23 cellular contexts compared by ENCODE assay signal in genomic region chr17:70187383-70187782, GRCh38. TPM values are rescaled to one million over a fixed set of nuclear protein-coding genes. Genes with fewer than 3 reads are reported as not detected.
A peak's percentile ranks its signal among the peaks of the same experiment; 100 is the strongest.
DNase-seq lines count a peak whose midpoint lies in the region; ATAC-seq and TF ChIP-seq lines count a peak whose summit lies in the region.
"Had no signal": no experiment of that assay in that cellular context is flagged by ENCODE, and none has a peak within 500 bp of the region (broad histone marks: within the 10 kb centered on the region; RNA-seq: fewer than 3 reads in every experiment).

No MANE protein-coding gene starts in this region.

- H3K4me3 ChIP-seq in epithelial cell of esophagus (ENCODE audit: low read length) = no peak overlapping the region
- H3K4me3 ChIP-seq in coronary artery = no peak overlapping the region
- no peak overlapping the region for H3K4me3 ChIP-seq in BE2C (ENCODE audit: low read depth, low read length)
- H3K4me3 ChIP-seq: right lobe of liver, uterus had no signal

- H3K36me3 ChIP-seq in BE2C = no peaks in the 10 kb centered on the region
- H3K36me3 ChIP-seq: right lobe of liver, uterus had no signal

- H3K27me3 ChIP-seq in BE2C = peaks cover 8% of the 10 kb centered on the region
- H3K27me3 ChIP-seq: right lobe of liver, uterus had no signal

- DNase-seq in COLO829 (ENCODE audit: low spot score) (peak; percentile 96), RWPE1 (ENCODE audit: low spot score) (peak; percentile 36), epithelial cell of esophagus (ENCODE audit: low read depth) (peak; percentile 81), medulla oblongata (ENCODE audit: extremely low spot score) (peak; percentile 16), WTC11 (ENCODE audit: low spot score) (no peak), coronary artery (ENCODE audit: low spot score) (no peak), BE2C (no peak)
- DNase-seq: ACHN; activated CD4-positive, alpha-beta T cell treated with anti-CD3 and anti-CD28 coated beads for 1 hour; activated naive CD4-positive, alpha-beta T cell treated with Interleukin-2 at 50 U/mL for 16 hours; activated T-cell treated with anti-CD3 and anti-CD28 coated beads, Interleukin-2, amount 50 U/mL, for 4 hours; aorta; CD4-positive, CD25-positive, alpha-beta regulatory T cell; kidney glomerular epithelial cell; mesenchymal stem cell; naive thymus-derived CD8-positive, alpha-beta T cell; NCI-H1105; NCI-H2029 treated with DMSO at 0.1 percent for 48 hours; NCI-H446; right lobe of liver; uterus had no signal

- no peak overlapping the region for H3K27ac ChIP-seq in RWPE1
- no peak overlapping the region for H3K27ac ChIP-seq in coronary artery
- H3K27ac ChIP-seq: right lobe of liver, uterus had no signal

- H3K27ac Mint-ChIP-seq in WTC11 = no peak overlapping the region
- H3K27ac Mint-ChIP-seq: CD4-positive, CD25-positive, alpha-beta regulatory T cell; naive thymus-derived CD8-positive, alpha-beta T cell had no signal

- H3K36me3 Mint-ChIP-seq in WTC11 = no peaks in the 10 kb centered on the region
- H3K36me3 Mint-ChIP-seq: CD4-positive, CD25-positive, alpha-beta regulatory T cell; naive thymus-derived CD8-positive, alpha-beta T cell had no signal

- TF ChIP-seq CTCF in RWPE1 (conservative IDR thresholded peaks at IDR 0.05; ENCODE audit: low read depth) (no peak), epithelial cell of esophagus (IDR thresholded peaks at IDR 0.05; ENCODE audit: insufficient read depth, low read depth, low read length, missing control alignments) (no peak), WTC11 (IDR thresholded peaks at IDR 0.05) (no peak), coronary artery (IDR thresholded peaks at IDR 0.05) (no peak), BE2C (IDR thresholded peaks at IDR 0.05; ENCODE audit: low read depth, low read length) (no peak)

- no peaks in the 10 kb centered on the region for H3K27me3 Mint-ChIP-seq in WTC11 (ENCODE audit: low read depth)
- H3K27me3 Mint-ChIP-seq: CD4-positive, CD25-positive, alpha-beta regulatory T cell had no signal

- POLR2A ChIA-PET in RWPE1 (lab: Yijun Ruan, JAX; ENCODE audit: low non-redundant PET) = no interaction called here
- POLR2A ChIA-PET in WTC11 (lab: Charles Lee) = no interaction called here

- CTCF ChIA-PET in RWPE1 (lab: Yijun Ruan, JAX) = no interaction called here
- CTCF ChIA-PET in WTC11 (lab: Charles Lee) = no interaction called here

- H3K4me1 ChIP-seq in BE2C = no peaks in the 10 kb centered on the region
- H3K4me1 ChIP-seq: right lobe of liver, uterus had no signal

- no peaks in the 10 kb centered on the region for H3K9me3 ChIP-seq in BE2C
- H3K9me3 ChIP-seq: right lobe of liver, uterus had no signal

- ATAC-seq in HG03196 (IDR thresholded peaks at IDR 0.05; ENCODE audit: unreplicated experiment) (no peak), WTC11 (no peak)
- ATAC-seq: activated T-cell treated with anti-CD3 and anti-CD28 coated beads, Interleukin-2, amount 50 U/mL, for 4 hours; naive thymus-derived CD8-positive, alpha-beta T cell had no signal

- no peaks in the 10 kb centered on the region for H3K9me3 Mint-ChIP-seq in WTC11
- H3K9me3 Mint-ChIP-seq: activated T-cell treated with anti-CD3 and anti-CD28 coated beads, Interleukin-2, amount 50 U/mL, for 4 hours had no signal

- no peak overlapping the region for H3K4me3 Mint-ChIP-seq in WTC11
- H3K4me3 Mint-ChIP-seq: activated T-cell treated with anti-CD3 and anti-CD28 coated beads, Interleukin-2, amount 50 U/mL, for 4 hours; CD4-positive, CD25-positive, alpha-beta regulatory T cell; naive thymus-derived CD8-positive, alpha-beta T cell had no signal

- peaks cover 10% of the 10 kb centered on the region for H3K4me1 Mint-ChIP-seq in WTC11
- H3K4me1 Mint-ChIP-seq: CD4-positive, CD25-positive, alpha-beta regulatory T cell; naive thymus-derived CD8-positive, alpha-beta T cell had no signal

TF ChIP-seq in WTC11, 78 proteins besides CTCF, POLR2A, EP300 and RAD21 (continues in another document):
- TF ChIP-seq E2F1 (CRISPR knock-in tag; IDR thresholded peaks at IDR 0.05) = no peak
- TF ChIP-seq TCF7 (CRISPR knock-in tag; IDR thresholded peaks at IDR 0.05; ENCODE audit: low read depth) = no peak
- TF ChIP-seq NR1H2 (CRISPR knock-in tag; IDR thresholded peaks at IDR 0.05) = no peak
- no peak for TF ChIP-seq ZMAT4 (CRISPR knock-in tag; IDR thresholded peaks at IDR 0.05)
- no peak for TF ChIP-seq ETV6 (CRISPR knock-in tag; IDR thresholded peaks at IDR 0.05)
- TF ChIP-seq USF1 (CRISPR knock-in tag; IDR thresholded peaks at IDR 0.05) = no peak
- no peak for TF ChIP-seq ARID4B (CRISPR knock-in tag; IDR thresholded peaks at IDR 0.05; ENCODE audit: borderline replicate concordance)
- no peak for TF ChIP-seq USF2 (CRISPR knock-in tag; IDR thresholded peaks at IDR 0.05)
- no peak for TF ChIP-seq ZNF317 (CRISPR knock-in tag; IDR thresholded peaks at IDR 0.05; ENCODE audit: borderline replicate concordance, low read depth)
- TF ChIP-seq ZNF671 (CRISPR knock-in tag; IDR thresholded peaks at IDR 0.05) = no peak

RNA-seq across cellular contexts. Expression of gene KCNJ2, which starts 18.1 kb away (rescaled TPM):
- total RNA-seq in WTC11 (2021) = 1.1 to 1.6 TPM (median 1.3 TPM) in 3 replicates
- polyA plus RNA-seq in BE2C (2012; ENCODE audit: insufficient read depth, insufficient read length, low read depth) = 0.34 TPM
- total RNA-seq: activated T-cell treated with anti-CD3 and anti-CD28 coated beads, Interleukin-2, amount 50 U/mL, for 4 hours; naive thymus-derived CD8-positive, alpha-beta T cell; osteocyte had no signal
- polyA plus RNA-seq: CD4-positive, CD25-positive, alpha-beta regulatory T cell; naive thymus-derived CD8-positive, alpha-beta T cell had no signal

Comparison
In these comparisons a context has a peak if more than half of its experiments do, and no peak if none do; other contexts are left out.
1. DNase-seq: peak in COLO829 (single experiment), RWPE1 (single experiment), epithelial cell of esophagus (single experiment) and medulla oblongata (single experiment); none in WTC11 (single experiment), coronary artery (single experiment) and BE2C (single experiment).